ENCODE assay signal across 8 cellular contexts in the genomic region with DNA sequence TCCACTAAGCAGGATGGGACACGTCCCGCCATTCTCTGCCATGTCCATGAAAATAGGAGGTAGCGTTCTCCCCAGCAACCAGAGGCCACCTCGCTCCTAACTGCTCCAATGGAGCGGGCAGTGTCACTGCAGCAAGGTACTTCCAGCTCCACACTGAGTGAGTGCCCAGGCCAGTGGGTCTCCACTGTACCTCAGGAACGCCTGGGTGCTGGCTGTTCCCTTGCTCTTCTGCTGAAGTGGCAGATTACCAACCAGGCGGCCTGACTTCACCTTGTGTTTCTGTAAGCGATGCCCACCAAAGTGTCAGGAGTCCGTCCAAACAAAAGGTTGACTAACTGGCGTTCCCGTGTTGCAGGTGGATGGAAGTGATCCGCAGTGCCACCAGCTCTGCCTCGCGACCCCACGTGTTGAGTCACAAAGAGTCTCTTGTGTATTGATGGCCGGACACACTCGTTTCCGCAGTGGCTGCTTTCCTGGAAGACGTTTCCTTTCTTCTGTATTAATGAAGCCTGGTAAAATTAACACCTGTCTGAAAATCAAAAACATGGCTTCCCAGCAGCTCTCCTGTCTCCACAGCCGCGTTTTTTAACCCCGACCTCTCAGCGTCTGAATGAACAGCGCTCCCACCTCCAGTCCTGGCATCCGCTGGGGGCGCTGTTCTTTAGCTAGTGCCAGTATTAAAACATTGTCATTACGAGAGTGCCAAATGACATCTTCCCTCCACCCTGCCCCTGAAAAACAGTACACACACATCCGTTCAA.
DNase-seq lines count a peak whose midpoint lies in the region; ATAC-seq and TF ChIP-seq lines count a peak whose summit lies in the region.

No MANE protein-coding gene starts in this region.

- POLR2A ChIA-PET in RWPE1 (lab: Yijun Ruan, JAX; ENCODE audit: low non-redundant PET) = no interaction called here

- no peaks in the 10 kb centered on the region for H3K9me3 ChIP-seq in esophagus squamous epithelium

- H3K4me3 ChIP-seq in esophagus squamous epithelium = no peak overlapping the region

- H3K36me3 ChIP-seq in esophagus squamous epithelium = peaks cover 5 to 72% (median 17%) of the 10 kb centered on the region in 3 donors

- H3K4me1 Mint-ChIP-seq in progenitor cell of endocrine pancreas (ENCODE audit: low read depth) = peaks cover 25% of the 10 kb centered on the region

- H3K27me3 ChIP-seq in esophagus squamous epithelium = no peaks in the 10 kb centered on the region

- no peaks in the 10 kb centered on the region for H3K27me3 Mint-ChIP-seq in progenitor cell of endocrine pancreas

- ATAC-seq in GM21381 (IDR thresholded peaks at IDR 0.05; ENCODE audit: unreplicated experiment) = no peak

- DNase-seq in stimulated activated naive CD4-positive, alpha-beta T cell treated with Interleukin-2 at 50 U/mL for 16 hours (lab: John Stamatoyannopoulos, UW) = peak; percentile 35
- no peak for DNase-seq in stimulated activated naive CD4-positive, alpha-beta T cell (lab: John Stamatoyannopoulos, UW)
- DNase-seq in RWPE1 (ENCODE audit: low spot score) (peak; percentile 21), esophagus squamous epithelium (lab: John Stamatoyannopoulos, UW) (no peak), progenitor cell of endocrine pancreas (ENCODE audit: low spot score, unreplicated experiment) (no peak), NCI-H1105 (lab: John Stamatoyannopoulos, UW) (no peak), HK-2 (ENCODE audit: unreplicated experiment) (no peak)

- no peaks in the 10 kb centered on the region for H3K9me3 Mint-ChIP-seq in progenitor cell of endocrine pancreas (ENCODE audit: low read depth)

- CTCF ChIA-PET in RWPE1 (lab: Yijun Ruan, JAX) = interaction anchor here (0.6 to 1.0 kb wide), 8 partner anchors 29 to 283 kb away, joined by 3 to 9 read pairs (median 4); no protein-coding TSS in a partner anchor

- H3K4me3 Mint-ChIP-seq in progenitor cell of endocrine pancreas (ENCODE audit: low read depth) = no peak overlapping the region

- TF ChIP-seq POLR2A in esophagus squamous epithelium (IDR thresholded peaks at IDR 0.05) = no peak

- peaks cover 0 to 59% (median 26%) of the 10 kb centered on the region in 3 donors for H3K4me1 ChIP-seq in esophagus squamous epithelium

- peaks cover 33% of the 10 kb centered on the region for H3K36me3 Mint-ChIP-seq in progenitor cell of endocrine pancreas (ENCODE audit: insufficient read depth)

- H3K27ac ChIP-seq in RWPE1 (peak overlapping the region; percentile 61), esophagus squamous epithelium (peak overlapping the region in 1 of 4 donors; percentile 69)

- H3K27ac Mint-ChIP-seq in progenitor cell of endocrine pancreas = no peak overlapping the region

- WGBS in esophagus squamous epithelium, 2 donors = 66 to 71% methylated on average over 19 to 23 of the region's 28 CpGs

- intact Hi-C loops in esophagus squamous epithelium (cut with DNase I) = loop anchor here (5.0 kb wide), 2 partner anchors 204 to 224 kb away; no protein-coding TSS in a partner anchor

- TF ChIP-seq CTCF in RWPE1 (conservative IDR thresholded peaks at IDR 0.05; ENCODE audit: low read depth) (peak; percentile 69), esophagus squamous epithelium (IDR thresholded peaks at IDR 0.05) (peak in 4 of 6 experiments; percentile 42 to 54 (median 52)), progenitor cell of endocrine pancreas (IDR thresholded peaks at IDR 0.05; ENCODE audit: unreplicated experiment) (peak; percentile 65)

Comparison
In these comparisons a context has a peak if more than half of its experiments do, and no peak if none do; other contexts are left out.
1. DNase-seq: peak in stimulated activated naive CD4-positive, alpha-beta T cell treated with Interleukin-2 at 50 U/mL for 16 hours (single experiment) and RWPE1 (single experiment); none in stimulated activated naive CD4-positive, alpha-beta T cell (0 of 6), esophagus squamous epithelium (single experiment), progenitor cell of endocrine pancreas (single experiment), NCI-H1105 (single experiment) and HK-2 (single experiment).
2. Peak in every context shown above with its lines, with median percentiles within 50 percentile points of each other: CTCF ChIP-seq.